Comparison of ENCODE assay signal across 21 cellular contexts in the genomic region with DNA sequence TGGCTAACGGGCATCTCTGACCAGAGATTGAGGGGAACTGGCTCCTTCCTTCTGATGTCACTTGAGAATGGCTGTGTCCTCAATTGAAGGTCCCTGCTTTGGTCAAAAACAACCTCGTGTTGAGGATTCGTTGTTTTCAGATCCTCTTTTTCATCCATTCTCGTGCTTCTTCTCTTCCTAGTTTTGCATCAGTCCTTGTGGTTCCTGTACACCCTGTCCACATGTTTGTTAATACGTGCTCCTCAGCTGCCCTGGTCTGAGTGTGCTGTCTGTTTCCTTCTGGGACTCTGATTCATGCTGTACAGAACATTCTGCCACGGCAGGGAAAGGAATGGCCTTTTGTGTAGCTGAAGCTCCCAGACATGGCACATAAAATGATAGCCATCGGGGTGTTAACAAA.
DNase-seq lines count a peak whose midpoint lies in the region; ATAC-seq and TF ChIP-seq lines count a peak whose summit lies in the region.
"Had no signal": no experiment of that assay in that cellular context is flagged by ENCODE, and none has a peak within 500 bp of the region (broad histone marks: within the 10 kb centered on the region; RNA-seq: fewer than 3 reads in every experiment).

No MANE protein-coding gene starts in this region.

- no peaks in the 10 kb centered on the region for H3K36me3 Mint-ChIP-seq in activated naive CD4-positive, alpha-beta T cell treated with anti-CD3 and anti-CD28 coated beads, Interleukin-2, amount 50 U/mL, for 72 hours
- H3K36me3 Mint-ChIP-seq: natural killer cell had no signal

- H3K4me3 ChIP-seq in foreskin fibroblast (ENCODE audit: low read depth in 1 of 2, low read length in 2 of 2): no peak overlapping the region
- H3K4me3 ChIP-seq: gastrocnemius medialis, skin epidermis, transverse colon had no signal

- peaks cover 0 to 6% of the 10 kb centered on the region in 2 donors for H3K9me3 Mint-ChIP-seq in activated naive CD4-positive, alpha-beta T cell treated with anti-CD3 and anti-CD28 coated beads, Interleukin-2, amount 50 U/mL, for 72 hours
- H3K9me3 Mint-ChIP-seq: activated CD8-positive, alpha-beta T cell treated with anti-CD3 and anti-CD28 coated beads for 36 hours had no signal

- no peak overlapping the region for H3K27ac Mint-ChIP-seq in activated naive CD4-positive, alpha-beta T cell treated with anti-CD3 and anti-CD28 coated beads, Interleukin-2, amount 50 U/mL, for 72 hours
- H3K27ac Mint-ChIP-seq: activated CD8-positive, alpha-beta T cell treated with anti-CD3 and anti-CD28 coated beads for 36 hours; natural killer cell; progenitor cell of endocrine pancreas had no signal

- DNase-seq in LHCN-M2 (ENCODE audit: low read depth) (peak; percentile 87), RPMI8226 (peak; percentile 29), foreskin fibroblast (peak; percentile 71 to 74), NCI-H524 treated with DMSO at 0.1 percent for 48 hours (lab: John Stamatoyannopoulos, UW) (no peak), DMS153 treated with DMSO at 0.1 percent for 48 hours (lab: John Stamatoyannopoulos, UW; ENCODE audit: unreplicated experiment) (no peak)
- DNase-seq in stimulated activated naive CD4-positive, alpha-beta T cell (lab: John Stamatoyannopoulos, UW): no peak
- no peak for DNase-seq in activated naive CD4-positive, alpha-beta T cell treated with anti-CD3 and anti-CD28 coated beads, Interleukin-2, amount 50 U/mL, for 72 hours (ENCODE audit: low spot score in 2 of 2)
- DNase-seq: activated CD8-positive, alpha-beta T cell treated with anti-CD3 and anti-CD28 coated beads for 36 hours; AML-193; Caco-2; gastrocnemius medialis; natural killer cell; NCI-H1694; NCI-H226; stimulated activated CD4-positive, alpha-beta T cell treated with anti-CD3 and anti-CD28 coated beads, Interleukin-2, amount 100 ng/mL, for 48 hours; stimulated activated naive CD8-positive, alpha-beta T cell treated with anti-CD3 and anti-CD28 coated beads, Interleukin-15, amount 100 ng/mL, for 72 hours; T-helper 9 cell; transverse colon had no signal

- no peak for TF ChIP-seq CTCF in foreskin fibroblast (IDR thresholded peaks at IDR 0.05; ENCODE audit: low read depth, low read length)

- ATAC-seq in activated naive CD4-positive, alpha-beta T cell treated with anti-CD3 and anti-CD28 coated beads, Interleukin-2, amount 50 U/mL, for 72 hours: no peak
- ATAC-seq: activated CD8-positive, alpha-beta T cell treated with anti-CD3 and anti-CD28 coated beads for 36 hours; gastrocnemius medialis; natural killer cell; SK-N-SH treated with all-trans-retinoic acid at 6 μM for 48 hours; stimulated activated naive CD8-positive, alpha-beta T cell treated with anti-CD3 and anti-CD28 coated beads, Interleukin-15, amount 100 ng/mL, for 72 hours had no signal

Comparison
In these comparisons a context has a peak if more than half of its experiments do, and no peak if none do; other contexts are left out.
1. DNase-seq: peak in LHCN-M2 (single experiment), RPMI8226 (single experiment) and foreskin fibroblast (2 of 2); none in stimulated activated naive CD4-positive, alpha-beta T cell (0 of 6), NCI-H524 treated with DMSO at 0.1 percent for 48 hours (single experiment), DMS153 treated with DMSO at 0.1 percent for 48 hours (single experiment) and activated naive CD4-positive, alpha-beta T cell treated with anti-CD3 and anti-CD28 coated beads, Interleukin-2, amount 50 U/mL, for 72 hours (0 of 2).